In genomic region chr7:20238754-20239324, GRCh38 we compare ENCODE assay signal across 8 cellular contexts. TPM values are rescaled to one million over a fixed set of nuclear protein-coding genes. Genes with fewer than 3 reads are reported as not detected.
A peak's percentile ranks its signal among the peaks of the same experiment; 100 is the strongest.
DNase-seq lines count a peak whose midpoint lies in the region; ATAC-seq and TF ChIP-seq lines count a peak whose summit lies in the region.

No MANE protein-coding gene starts in this region.

- no peaks in the 10 kb centered on the region for H4K20me1 ChIP-seq in hepatocyte (ENCODE audit: insufficient read depth, poor library complexity, severe bottlenecking)

- H2AFZ ChIP-seq in hepatocyte = no peak overlapping the region

- no peak overlapping the region for H3K4me2 ChIP-seq in hepatocyte

- H3K36me3 Mint-ChIP-seq in CD4-positive, CD25-positive, alpha-beta regulatory T cell = no peaks in the 10 kb centered on the region
- no peaks in the 10 kb centered on the region for H3K36me3 Mint-ChIP-seq in activated naive CD8-positive, alpha-beta T cell treated with anti-CD3 and anti-CD28 coated beads, Interleukin-2, amount 10 ng/mL, durations not matched to agents 7 days and 5 days

- WGBS in hepatocyte (ENCODE audit: low lambda C conversion rate, missing lambda C conversion rate) = 77% methylated on average over 7 of the region's 7 CpGs
- WGBS in ovary, 3 donors = 80 to 85% (median 83%) methylated on average over 7 of the region's 7 CpGs

- H3K4me3 Mint-ChIP-seq in CD4-positive, CD25-positive, alpha-beta regulatory T cell = peak overlapping the region in 1 of 4 donors; percentile 41
- no peak overlapping the region for H3K4me3 Mint-ChIP-seq in activated naive CD8-positive, alpha-beta T cell treated with anti-CD3 and anti-CD28 coated beads, Interleukin-2, amount 10 ng/mL, durations not matched to agents 7 days and 5 days

- TF ChIP-seq EP300 in ovary (IDR thresholded peaks at IDR 0.05) = no peak

- TF ChIP-seq POLR2A in ovary (IDR thresholded peaks at IDR 0.05) = no peak

- peak; percentile 52 to 69 for ATAC-seq in CD4-positive, CD25-positive, alpha-beta regulatory T cell (ENCODE audit: low read depth in 2 of 2)
- ATAC-seq in GM19372 (IDR thresholded peaks at IDR 0.05; ENCODE audit: low read depth, unreplicated experiment) (peak; percentile 89), HG03139 (IDR thresholded peaks at IDR 0.05; ENCODE audit: unreplicated experiment) (peak; percentile 86)
- peak; percentile 70 for ATAC-seq in activated naive CD8-positive, alpha-beta T cell treated with anti-CD3 and anti-CD28 coated beads, Interleukin-2, amount 10 ng/mL, durations not matched to agents 7 days and 5 days (ENCODE audit: low read depth)

- H3K4me3 ChIP-seq in CD4-positive, CD25-positive, alpha-beta regulatory T cell (ENCODE audit: low read depth, low read length) = peak overlapping the region; percentile 30
- H3K4me3 ChIP-seq in hepatocyte (no peak overlapping the region), ovary (no peak overlapping the region)

- intact Hi-C loops in ovary (cut with DNase I) = no loop called here

- H3K4me1 Mint-ChIP-seq in CD4-positive, CD25-positive, alpha-beta regulatory T cell = peaks cover 1 to 18% (median 9%) of the 10 kb centered on the region in 4 donors
- peaks cover 4% of the 10 kb centered on the region for H3K4me1 Mint-ChIP-seq in activated naive CD8-positive, alpha-beta T cell treated with anti-CD3 and anti-CD28 coated beads, Interleukin-2, amount 10 ng/mL, durations not matched to agents 7 days and 5 days

- no peaks in the 10 kb centered on the region for H3K9me3 ChIP-seq in CD4-positive, CD25-positive, alpha-beta regulatory T cell (ENCODE audit: control insufficient read depth in 2 of 2, low read length in 2 of 2)
- H3K9me3 ChIP-seq in hepatocyte (ENCODE audit: low read depth) (no peaks in the 10 kb centered on the region), ovary (no peaks in the 10 kb centered on the region)

- H3K36me3 ChIP-seq in CD4-positive, CD25-positive, alpha-beta regulatory T cell (ENCODE audit: control insufficient read depth, insufficient read depth, low read length) = no peaks in the 10 kb centered on the region
- H3K36me3 ChIP-seq in hepatocyte (replicated peaks; ENCODE audit: insufficient read depth, low read depth) (no peaks in the 10 kb centered on the region), ovary (no peaks in the 10 kb centered on the region)

- no peaks in the 10 kb centered on the region for H3K27me3 Mint-ChIP-seq in CD4-positive, CD25-positive, alpha-beta regulatory T cell
- H3K27me3 Mint-ChIP-seq in activated naive CD8-positive, alpha-beta T cell treated with anti-CD3 and anti-CD28 coated beads, Interleukin-2, amount 10 ng/mL, durations not matched to agents 7 days and 5 days = peaks cover 10% of the 10 kb centered on the region

- H3K9me2 ChIP-seq in hepatocyte (replicated peaks; ENCODE audit: insufficient read depth) = no peaks in the 10 kb centered on the region

- H3K79me2 ChIP-seq in hepatocyte = no peaks in the 10 kb centered on the region

- H3K27ac Mint-ChIP-seq in CD4-positive, CD25-positive, alpha-beta regulatory T cell = no peak overlapping the region
- H3K27ac Mint-ChIP-seq in activated naive CD8-positive, alpha-beta T cell treated with anti-CD3 and anti-CD28 coated beads, Interleukin-2, amount 10 ng/mL, durations not matched to agents 7 days and 5 days = no peak overlapping the region

- POLR2A ChIA-PET in activated naive CD8-positive, alpha-beta T cell treated with anti-CD3 and anti-CD28 coated beads, Interleukin-2, amount 10 ng/mL, durations not matched to agents 7 days and 5 days (lab: Charles Lee) = no interaction called here

- peak in 2 of 3 donors; percentile 7 to 59 for DNase-seq in CD4-positive, CD25-positive, alpha-beta regulatory T cell
- DNase-seq in activated naive CD8-positive, alpha-beta T cell treated with anti-CD3 and anti-CD28 coated beads, Interleukin-2, amount 10 ng/mL, durations not matched to agents 7 days and 5 days = no peak
- DNase-seq in SK-N-DZ (ENCODE audit: low spot score) = no peak
- DNase-seq in HT-29 (ENCODE audit: low spot score) = no peak
- DNase-seq in hepatocyte (ENCODE audit: low spot score) = no peak
- no peak for DNase-seq in ovary

- TF ChIP-seq CTCF in hepatocyte (IDR thresholded peaks at IDR 0.05; ENCODE audit: poor library complexity) (no peak), ovary (IDR thresholded peaks at IDR 0.05) (no peak)

- H3K4me1 ChIP-seq in CD4-positive, CD25-positive, alpha-beta regulatory T cell (ENCODE audit: control insufficient read depth, insufficient read depth, low read length, poor library complexity, severe bottlenecking) = no peaks in the 10 kb centered on the region
- peaks cover 4% of the 10 kb centered on the region for H3K4me1 ChIP-seq in hepatocyte (ENCODE audit: insufficient read depth)
- H3K4me1 ChIP-seq in ovary (ENCODE audit: insufficient read depth) = peaks cover 10% of the 10 kb centered on the region

- H3K27me3 ChIP-seq in CD4-positive, CD25-positive, alpha-beta regulatory T cell (ENCODE audit: control insufficient read depth, insufficient read depth, low read length) = no peaks in the 10 kb centered on the region
- H3K27me3 ChIP-seq in hepatocyte (no peaks in the 10 kb centered on the region), ovary (no peaks in the 10 kb centered on the region)

- no peak overlapping the region for H3K27ac ChIP-seq in CD4-positive, CD25-positive, alpha-beta regulatory T cell (ENCODE audit: insufficient read depth, low read length, poor library complexity, severe bottlenecking)
- H3K27ac ChIP-seq in hepatocyte (no peak overlapping the region), ovary (no peak overlapping the region)

- H3K9me3 Mint-ChIP-seq in CD4-positive, CD25-positive, alpha-beta regulatory T cell = peaks cover 0 to 3% (median 0%) of the 10 kb centered on the region in 7 donors
- no peaks in the 10 kb centered on the region for H3K9me3 Mint-ChIP-seq in activated naive CD8-positive, alpha-beta T cell treated with anti-CD3 and anti-CD28 coated beads, Interleukin-2, amount 10 ng/mL, durations not matched to agents 7 days and 5 days

RNA-seq across cellular contexts. Expression of gene MACC1, which starts 21.7 kb away (rescaled TPM):
- total RNA-seq in CD4-positive, CD25-positive, alpha-beta regulatory T cell = 1.0 TPM
- polyA plus RNA-seq in CD4-positive, CD25-positive, alpha-beta regulatory T cell = under 1 TPM in 2 of 4 donors, not detected in 2; 0.12 to 0.21 TPM
- total RNA-seq in activated naive CD8-positive, alpha-beta T cell treated with anti-CD3 and anti-CD28 coated beads, Interleukin-2, amount 10 ng/mL, durations not matched to agents 7 days and 5 days = under 1 TPM; 0.34 to 0.44 TPM
- not detected in 2 replicates for polyA plus RNA-seq in SK-N-DZ (2014; cell fraction: cytosol; rRNA removed)
- polyA plus RNA-seq in SK-N-DZ (2014; cell fraction: nucleus; rRNA removed) = not detected in 2 replicates
- 9.9 and 12.5 TPM in 2 replicates for total RNA-seq in HT-29 (2014; rRNA removed; shearing (Covaris generic))
- total RNA-seq in hepatocyte (42.9 and 46.0 TPM in 2 replicates), ovary (1 to 10 TPM in 3 of 7 donors, under 1 TPM in 3, not detected in 1; 0.15 to 3.5 (median 0.76) TPM)
- polyA plus RNA-seq in hepatocyte (6.9 and 7.2 TPM in 2 replicates), ovary (under 1 TPM in 1 of 2 donors, not detected in 1; 0.05 TPM)

Comparison
In these comparisons a context has a peak if more than half of its experiments do, and no peak if none do; other contexts are left out.
1. DNase-seq: peak in CD4-positive, CD25-positive, alpha-beta regulatory T cell (2 of 3); none in activated naive CD8-positive, alpha-beta T cell treated with anti-CD3 and anti-CD28 coated beads, Interleukin-2, amount 10 ng/mL, durations not matched to agents 7 days and 5 days (single experiment), SK-N-DZ (single experiment), HT-29 (single experiment), hepatocyte (single experiment) and ovary (0 of 5).
2. Peak in every context shown above with its lines, with median percentiles within 50 percentile points of each other: ATAC-seq.